ENCODE assay signal across 8 cellular contexts in genomic region chr12:113422030-113422900, GRCh38. TPM values are rescaled to one million over a fixed set of nuclear protein-coding genes. Genes with fewer than 3 reads are reported as not detected.
DNase-seq lines count a peak whose midpoint lies in the region; ATAC-seq and TF ChIP-seq lines count a peak whose summit lies in the region.

SDSL (plus strand) TSS chr12:113422380; CDS start chr12:113427983, 5,603 bp downstream.

- no peaks in the 10 kb centered on the region for H3K9me3 Mint-ChIP-seq in chondrocyte (ENCODE audit: low read depth)
- no peaks in the 10 kb centered on the region for H3K9me3 Mint-ChIP-seq in endothelial cell (ENCODE audit: unreplicated experiment)

- DNase-seq in GM03348 (ENCODE audit: low spot score) = peak; percentile 87
- DNase-seq in HK-2 (ENCODE audit: unreplicated experiment) = peak; percentile 87
- DNase-seq in RKO (ENCODE audit: low spot score) = peak; percentile 94
- DNase-seq in chondrocyte (ENCODE audit: low spot score) = peak; percentile 78
- DNase-seq in kidney tubule cell (ENCODE audit: low spot score) = peak; percentile 97
- DNase-seq in stimulated activated CD4-positive, alpha-beta T cell treated with anti-CD3 and anti-CD28 coated beads, Interleukin-4, amount 100 ng/mL, for 24 hours = peak; percentile 4
- no peak for DNase-seq in endothelial cell (ENCODE audit: low spot score)

- peaks cover 2% of the 10 kb centered on the region for H3K36me3 Mint-ChIP-seq in chondrocyte (ENCODE audit: low read depth)
- no peaks in the 10 kb centered on the region for H3K36me3 Mint-ChIP-seq in endothelial cell (ENCODE audit: low read depth, unreplicated experiment)

- peak within 1 kb of the TSS; percentile 99 for H3K27ac Mint-ChIP-seq in chondrocyte (ENCODE audit: unreplicated experiment)
- H3K27ac Mint-ChIP-seq in endothelial cell (ENCODE audit: unreplicated experiment) = no peak within 1 kb of the TSS

- TF ChIP-seq CTCF in chondrocyte (IDR thresholded peaks at IDR 0.05) (no peak), endothelial cell (IDR thresholded peaks at IDR 0.05; ENCODE audit: unreplicated experiment) (no peak)

- H3K4me3 Mint-ChIP-seq in chondrocyte (ENCODE audit: unreplicated experiment) (peak within 1 kb of the TSS; percentile 98), endothelial cell (ENCODE audit: unreplicated experiment) (no peak within 1 kb of the TSS)

- H3K4me1 Mint-ChIP-seq in chondrocyte (ENCODE audit: low read depth) = peaks cover 20% of the 10 kb centered on the region
- H3K4me1 Mint-ChIP-seq in endothelial cell (ENCODE audit: unreplicated experiment) = no peaks in the 10 kb centered on the region

- peaks cover 3% of the 10 kb centered on the region for H3K27me3 Mint-ChIP-seq in chondrocyte (ENCODE audit: low read depth)
- H3K27me3 Mint-ChIP-seq in endothelial cell (ENCODE audit: unreplicated experiment) = peaks cover 1% of the 10 kb centered on the region

- ATAC-seq in GM21423 (IDR thresholded peaks at IDR 0.05; ENCODE audit: unreplicated experiment) = peak; percentile 93

RNA-seq across cellular contexts. Expression of gene SDSL, which starts in this region (rescaled TPM):
- 8.4 to 9.4 TPM (median 8.7 TPM) in 3 replicates for total RNA-seq in chondrocyte
- total RNA-seq in endothelial cell (ENCODE audit: unreplicated experiment) = 1.3 TPM
